Comparison of ENCODE assay signal across 16 cellular contexts in genomic region chr17:28173071-28173561, GRCh38.
DNase-seq lines count a peak whose midpoint lies in the region; ATAC-seq, FAIRE-seq and TF ChIP-seq lines count a peak whose summit lies in the region.
"Had no signal": no experiment of that assay in that cellular context is flagged by ENCODE, and none has a peak within 500 bp of the region (broad histone marks: within the 10 kb centered on the region; RNA-seq: fewer than 3 reads in every experiment).

No MANE protein-coding gene starts in this region.

- TF ChIP-seq CTCF in fibroblast of villous mesenchyme (IDR thresholded peaks at IDR 0.05; ENCODE audit: insufficient read depth, low read depth, low read length): no peak

- no peak for FAIRE-seq in small intestine (lab: Jason Lieb, UNC)
- FAIRE-seq: A204.1 had no signal

- no peak for ATAC-seq in GM21529 (IDR thresholded peaks at IDR 0.05; ENCODE audit: unreplicated experiment)
- ATAC-seq: activated CD4-positive, CD25-positive, alpha-beta regulatory T cell treated with anti-CD3 and anti-CD28 coated beads, Interleukin-2, amount 50 U/mL, for 24 hours; foreskin keratinocyte had no signal

- no peaks in the 10 kb centered on the region for H3K27me3 ChIP-seq in small intestine (ENCODE audit: control insufficient read depth in 2 of 2, insufficient read depth in 2 of 2, low read length in 2 of 2)
- H3K27me3 ChIP-seq: foreskin keratinocyte, SJCRH30, spleen, tibial nerve had no signal

- no peaks in the 10 kb centered on the region for H3K4me1 ChIP-seq in small intestine (ENCODE audit: control insufficient read depth in 2 of 2, insufficient read depth in 1 of 2, low read depth in 1 of 2, low read length in 1 of 2)
- H3K4me1 ChIP-seq: foreskin keratinocyte, SJCRH30, tibial nerve had no signal

- H3K9me3 ChIP-seq in small intestine (ENCODE audit: control insufficient read depth, low read depth): no peaks in the 10 kb centered on the region
- H3K9me3 ChIP-seq: SJCRH30, spleen, tibial nerve had no signal

- H3K27ac ChIP-seq in small intestine (ENCODE audit: low read depth in 1 of 2, low read length in 1 of 2): no peak overlapping the region
- H3K27ac ChIP-seq: foreskin keratinocyte, SJCRH30, spleen, tibial nerve had no signal

- WGBS in small intestine, 3 donors: 30 to 40% (median 32%) methylated on average over 2 of the region's 2 CpGs

- peaks cover 0 to 5% of the 10 kb centered on the region in 2 donors for H3K36me3 ChIP-seq in small intestine (ENCODE audit: control insufficient read depth in 2 of 2, insufficient read depth in 2 of 2, low read length in 2 of 2)

- H3K4me3 ChIP-seq in fibroblast of villous mesenchyme (ENCODE audit: low read depth, low read length) (no peak overlapping the region), small intestine (ENCODE audit: low read depth in 1 of 2, low read length in 2 of 2) (no peak overlapping the region)
- H3K4me3 ChIP-seq: SJCRH30, spleen, tibial nerve had no signal

- peak; percentile 45 for DNase-seq in NCI-H2107 treated with DMSO at 0.1 percent for 48 hours (lab: John Stamatoyannopoulos, UW; ENCODE audit: unreplicated experiment)
- no peak for DNase-seq in NCI-H2107 (lab: John Stamatoyannopoulos, UW)
- DNase-seq in NCI-H510A (lab: John Stamatoyannopoulos, UW): peak; percentile 14
- peak; percentile 90 for DNase-seq in fibroblast of villous mesenchyme (ENCODE audit: low read depth)
- peak; percentile 21 for DNase-seq in small intestine
- no peak for DNase-seq in DMS79 treated with DMSO at 0.1 percent for 48 hours (lab: John Stamatoyannopoulos, UW)
- DNase-seq in OCI-M2 (lab: John Stamatoyannopoulos, UW; ENCODE audit: unreplicated experiment): no peak
- DNase-seq: amniotic stem cell, DMS153, foreskin keratinocyte, SJCRH30, spleen had no signal

Comparison
In these comparisons a context has a peak if more than half of its experiments do, and no peak if none do; other contexts are left out.
1. DNase-seq: peak in NCI-H2107 treated with DMSO at 0.1 percent for 48 hours (single experiment), NCI-H510A (single experiment), fibroblast of villous mesenchyme (single experiment) and small intestine (single experiment); none in NCI-H2107 (single experiment), DMS79 treated with DMSO at 0.1 percent for 48 hours (single experiment) and OCI-M2 (single experiment).